1 cellular context compared by ENCODE assay signal in genomic region chr6:106446287-106446885, GRCh38.
TF ChIP-seq lines count a peak whose summit lies in the region.

No MANE protein-coding gene starts in this region.

TF ChIP-seq in HCT116, 20 proteins besides CTCF, POLR2A, EP300 and RAD21:
- TF ChIP-seq ATF3 (IDR thresholded peaks at IDR 0.05) = no peak
- TF ChIP-seq FOSL1 (IDR thresholded peaks at IDR 0.05; ENCODE audit: low read depth) = peak; percentile 8; the same call in 1 of the 2 replicates
